8 cellular contexts compared by ENCODE assay signal in the genomic region with DNA sequence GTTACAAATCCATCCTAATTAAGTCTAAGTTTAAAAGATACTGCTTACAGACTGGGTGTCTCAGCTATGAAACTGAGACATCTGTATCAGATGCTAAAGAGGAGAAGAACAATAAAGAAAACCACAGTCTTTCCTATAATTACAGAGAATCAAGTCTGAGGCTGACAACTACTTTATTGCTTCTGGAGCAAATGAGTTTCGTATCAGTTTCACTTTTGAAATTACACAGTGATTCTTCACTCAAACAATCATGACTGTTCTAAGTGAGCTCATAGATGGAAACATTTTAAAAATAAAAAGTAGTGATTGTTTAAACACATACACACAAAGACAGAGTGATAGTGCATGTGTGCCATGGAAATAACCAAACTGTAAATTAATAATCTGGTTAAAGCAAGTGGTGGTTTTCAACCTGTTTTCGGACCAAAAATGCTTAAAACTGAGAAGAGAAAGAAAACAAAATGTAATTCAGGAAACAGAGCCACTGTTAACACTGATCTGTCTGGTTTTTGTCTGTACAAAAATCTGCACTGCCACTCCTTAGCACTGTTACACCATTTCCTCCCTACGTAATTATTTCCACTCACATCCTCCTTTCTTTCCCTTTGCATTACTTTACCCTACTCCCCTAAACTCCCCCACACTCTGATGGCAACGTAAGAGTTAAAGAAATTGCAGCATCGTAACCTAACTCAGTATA. TPM values are rescaled to one million over a fixed set of nuclear protein-coding genes. Genes with fewer than 3 reads are reported as not detected.
DNase-seq lines count a peak whose midpoint lies in the region; ATAC-seq, FAIRE-seq and TF ChIP-seq lines count a peak whose summit lies in the region.

No MANE protein-coding gene starts in this region.

- intact Hi-C loops in OCI-LY7 (cut with micrococcal nuclease; ENCODE audit: unreplicated experiment) = loop anchor here (5.0 kb wide), 1 partner anchor 849 kb away; no protein-coding TSS in a partner anchor

- peak; percentile 94 for FAIRE-seq in colon (lab: Jason Lieb, UNC)

- H3K4me1 Mint-ChIP-seq in memory B cell = peaks cover 28% of the 10 kb centered on the region

- no peaks in the 10 kb centered on the region for H3K9me2 ChIP-seq in OCI-LY7 (ENCODE audit: insufficient read depth, low read length)

- peaks cover 4% of the 10 kb centered on the region for H3K9me3 Mint-ChIP-seq in memory B cell

- no peak overlapping the region for H2AFZ ChIP-seq in OCI-LY7 (ENCODE audit: low read length)

- H3K27ac ChIP-seq in OCI-LY7 (ENCODE audit: low read depth, low read length, poor library complexity, severe bottlenecking) (peak overlapping the region; percentile 93), urinary bladder (ENCODE audit: low read depth) (peak overlapping the region; percentile 73)

- H3K79me2 ChIP-seq in OCI-LY7 (ENCODE audit: insufficient read depth, low read depth, low read length) = peaks cover 99% of the 10 kb centered on the region

- peaks cover 24% of the 10 kb centered on the region for H3K36me3 Mint-ChIP-seq in memory B cell

- peaks cover 7% of the 10 kb centered on the region; the same call in 1 of the 2 replicates for H4K20me1 ChIP-seq in OCI-LY7 (ENCODE audit: insufficient read depth, low read length)

- H3K36me3 ChIP-seq in OCI-LY7 (ENCODE audit: insufficient read depth, low read length) (peaks cover 63% of the 10 kb centered on the region), urinary bladder (ENCODE audit: insufficient read depth) (no peaks in the 10 kb centered on the region)

- H3K27me3 Mint-ChIP-seq in memory B cell = no peaks in the 10 kb centered on the region

- no peak for TF ChIP-seq CTCF in OCI-LY7 (conservative IDR thresholded peaks at IDR 0.05; ENCODE audit: low read length)

- peak overlapping the region; percentile 79 for H3K4me3 Mint-ChIP-seq in memory B cell

- peak overlapping the region; percentile 98 for H3K4me2 ChIP-seq in OCI-LY7 (ENCODE audit: low read length)

- POLR2A ChIA-PET in OCI-LY7 (lab: Charles Lee) = interaction anchor here (0.6 to 1.0 kb wide), 8 partner anchors 11 to 841 kb away, joined by 3 to 10 read pairs (median 3); no protein-coding TSS in a partner anchor

- H3K4me3 ChIP-seq in OCI-LY7 (ENCODE audit: low read depth, low read length, poor library complexity, severe bottlenecking) = peak overlapping the region; percentile 64
- peak overlapping the region; percentile 35 for H3K4me3 ChIP-seq in urinary bladder (ENCODE audit: low read depth, low read length)

- no TSS peak for BruUV-seq in OCI-LY7 (replicated peaks; lab: Mats Ljungman, UMichigan)

- H3K9me3 ChIP-seq in OCI-LY7 (ENCODE audit: low read length) = peaks cover 17% of the 10 kb centered on the region

- H3K4me1 ChIP-seq in OCI-LY7 (ENCODE audit: insufficient read depth, low read length, poor library complexity, severe bottlenecking) (peaks cover 68% of the 10 kb centered on the region), urinary bladder (ENCODE audit: insufficient read depth) (no peaks in the 10 kb centered on the region)

- ATAC-seq in GM18519 (IDR thresholded peaks at IDR 0.05; ENCODE audit: low FRiP score, unreplicated experiment) (peak; percentile 80), HG02973 (IDR thresholded peaks at IDR 0.05; ENCODE audit: unreplicated experiment) (peak; percentile 72), memory B cell (ENCODE audit: low read depth) (peak; percentile 70)

- 24% methylated on average over 5 of the region's 5 CpGs for WGBS in urinary bladder

- DNase-seq in A172 (ENCODE audit: low spot score) = peak; percentile 53
- peak; percentile 71 for DNase-seq in OCI-LY7 (ENCODE audit: low spot score)
- DNase-seq in memory B cell (ENCODE audit: low spot score in 2 of 2) = no peak
- no peak for DNase-seq in NCI-H446 treated with DMSO at 0.1 percent for 48 hours (lab: John Stamatoyannopoulos, UW)

- CTCF ChIA-PET in OCI-LY7 (lab: Charles Lee; ENCODE audit: unreplicated experiment) = interaction anchor here (1.0 kb wide), 1 partner anchor 172 kb away, joined by 3 read pairs; no protein-coding TSS in a partner anchor

- H3K27ac Mint-ChIP-seq in memory B cell = peak overlapping the region; percentile 95

RNA-seq across cellular contexts. Expression of gene RFC1, which starts 12.5 kb away (rescaled TPM):
- total RNA-seq in A172 (2014; rRNA removed; shearing (Covaris generic)) = 54.0 and 72.4 TPM in 2 replicates
- 72.7 and 91.0 TPM in 2 replicates for total RNA-seq in OCI-LY7 (2014; rRNA removed; shearing (Covaris generic))
- total RNA-seq in OCI-LY7 (2022) (129 and 135 TPM in 2 replicates), urinary bladder (68.6 TPM)
- 24.2 TPM for polyA plus RNA-seq in urinary bladder

RNA-seq across cellular contexts. Expression of gene KLB, which starts 53.1 kb away (rescaled TPM):
- total RNA-seq in A172 (2014; rRNA removed; shearing (Covaris generic)) = not detected in 2 replicates
- total RNA-seq in OCI-LY7 (2014; rRNA removed; shearing (Covaris generic)) = not detected in 2 replicates
- total RNA-seq in OCI-LY7 (2022) (not detected in 2 replicates), urinary bladder (0.16 TPM)
- 0.48 TPM for polyA plus RNA-seq in urinary bladder

Comparison
In these comparisons a context has a peak if more than half of its experiments do, and no peak if none do; other contexts are left out.
1. DNase-seq: peak in A172 (single experiment) and OCI-LY7 (single experiment); none in memory B cell (0 of 2) and NCI-H446 treated with DMSO at 0.1 percent for 48 hours (single experiment).
2. Peak in every context shown above with its lines, with median percentiles within 50 percentile points of each other: ATAC-seq.